In genomic region chr17:64502021-64502420, GRCh38 we compare ENCODE assay signal across 13 cellular contexts. TPM values are rescaled to one million over a fixed set of nuclear protein-coding genes. Genes with fewer than 3 reads are reported as not detected.
DNase-seq lines count a peak whose midpoint lies in the region; ATAC-seq, FAIRE-seq and TF ChIP-seq lines count a peak whose summit lies in the region.
"Had no signal": no experiment of that assay in that cellular context is flagged by ENCODE, and none has a peak within 500 bp of the region (broad histone marks: within the 10 kb centered on the region; RNA-seq: fewer than 3 reads in every experiment).

No MANE protein-coding gene starts in this region.

- H3K9ac ChIP-seq in astrocyte (ENCODE audit: low read length), result peak overlapping the region; percentile 100

- H3K4me1 ChIP-seq in GM23338 (ENCODE audit: insufficient read depth) (peaks cover 4% of the 10 kb centered on the region; the same call in 1 of the 2 replicates), astrocyte (ENCODE audit: insufficient read depth, low read length) (peaks cover 41% of the 10 kb centered on the region)

- peak overlapping the region in 5 of 7 donors; percentile 3 to 70 (median 38) for H3K27ac Mint-ChIP-seq in CD14-positive monocyte
- peak overlapping the region; percentile 16; the same call in 1 of the 2 replicates for H3K27ac Mint-ChIP-seq in GM23338
- peak overlapping the region; percentile 55 for H3K27ac Mint-ChIP-seq in astrocyte (ENCODE audit: unreplicated experiment)
- peak overlapping the region; percentile 62 for H3K27ac Mint-ChIP-seq in mesothelial cell of epicardium

- H3K27me3 ChIP-seq in GM23338 (ENCODE audit: insufficient read depth), result no peaks in the 10 kb centered on the region
- no peaks in the 10 kb centered on the region for H3K27me3 ChIP-seq in astrocyte (ENCODE audit: insufficient read depth, low read length)

- H2AFZ ChIP-seq in GM23338, result no peak overlapping the region
- no peak overlapping the region for H2AFZ ChIP-seq in astrocyte (ENCODE audit: low read depth, low read length)

- DNase-seq in CD14-positive monocyte (ENCODE audit: low spot score) (no peak), GM23338 (ENCODE audit: low spot score) (no peak), astrocyte (ENCODE audit: low read depth) (no peak), mesothelial cell of epicardium (ENCODE audit: low spot score in 2 of 2, unreplicated experiment in 2 of 2) (no peak), NCI-H1048 (lab: John Stamatoyannopoulos, UW) (no peak), posterior cingulate gyrus (no peak), Kasumi-1 (lab: John Stamatoyannopoulos, UW) (no peak)
- DNase-seq: activated CD4-positive, CD25-positive, alpha-beta regulatory T cell; amygdala; mucosa of descending colon had no signal

- H3K9me3 ChIP-seq in astrocyte (ENCODE audit: insufficient read depth, low read depth, low read length), result no peaks in the 10 kb centered on the region
- H3K9me3 ChIP-seq: mucosa of descending colon had no signal

- H3K4me1 Mint-ChIP-seq in CD14-positive monocyte, result peaks cover 45% of the 10 kb centered on the region
- peaks cover 63% of the 10 kb centered on the region for H3K4me1 Mint-ChIP-seq in GM23338
- peaks cover 49% of the 10 kb centered on the region for H3K4me1 Mint-ChIP-seq in astrocyte (ENCODE audit: low read depth, unreplicated experiment)
- peaks cover 34% of the 10 kb centered on the region for H3K4me1 Mint-ChIP-seq in mesothelial cell of epicardium

- H3K9me2 ChIP-seq in GM23338 (ENCODE audit: insufficient read depth), result no peaks in the 10 kb centered on the region

- H3K27me3 Mint-ChIP-seq in CD14-positive monocyte (ENCODE audit: low read depth in 3 of 3), result no peaks in the 10 kb centered on the region
- H3K27me3 Mint-ChIP-seq in GM23338 (ENCODE audit: insufficient read depth, low read depth, poor library complexity), result peaks cover 32% of the 10 kb centered on the region
- H3K27me3 Mint-ChIP-seq in astrocyte (ENCODE audit: low read depth, unreplicated experiment), result no peaks in the 10 kb centered on the region
- no peaks in the 10 kb centered on the region for H3K27me3 Mint-ChIP-seq in mesothelial cell of epicardium (ENCODE audit: low read depth)

- intact Hi-C loops in CD14-positive monocyte (cut with micrococcal nuclease), result no loop called here
- intact Hi-C loops in posterior cingulate gyrus (cut with DNase I), result no loop called here

- TF ChIP-seq CTCF in CD14-positive monocyte (IDR thresholded peaks at IDR 0.05), result no peak
- TF ChIP-seq CTCF in GM23338 (conservative IDR thresholded peaks at IDR 0.05; ENCODE audit: low read depth in 2 of 2), result no peak
- TF ChIP-seq CTCF in astrocyte (IDR thresholded peaks at IDR 0.05; ENCODE audit: insufficient read depth, low read depth, low read length), result no peak
- no peak for TF ChIP-seq CTCF in mesothelial cell of epicardium (IDR thresholded peaks at IDR 0.05; ENCODE audit: unreplicated experiment)

- H4K20me1 ChIP-seq in GM23338 (replicated peaks; ENCODE audit: insufficient read depth) (peaks cover 56% of the 10 kb centered on the region), astrocyte (ENCODE audit: insufficient read depth, low read length) (peaks cover 87% of the 10 kb centered on the region)

- no peak for FAIRE-seq in astrocyte (lab: Jason Lieb, UNC)
- FAIRE-seq: small intestine had no signal

- H3K27ac ChIP-seq in GM23338 (ENCODE audit: low read depth), result peak overlapping the region; percentile 23; the same call in 1 of the 2 replicates
- H3K27ac ChIP-seq in astrocyte (ENCODE audit: low read depth, low read length), result peak overlapping the region; percentile 3

- peaks cover 70 to 71% of the 10 kb centered on the region in 2 donors for H3K36me3 Mint-ChIP-seq in CD14-positive monocyte
- H3K36me3 Mint-ChIP-seq in GM23338 (ENCODE audit: low read depth), result peaks cover 87% of the 10 kb centered on the region
- H3K36me3 Mint-ChIP-seq in astrocyte (ENCODE audit: low read depth, unreplicated experiment), result peaks cover 22% of the 10 kb centered on the region
- H3K36me3 Mint-ChIP-seq in mesothelial cell of epicardium, result peaks cover 47% of the 10 kb centered on the region

- ATAC-seq in GM23338, result no peak
- no peak for ATAC-seq in GM21528 (IDR thresholded peaks at IDR 0.05; ENCODE audit: low FRiP score, unreplicated experiment)
- ATAC-seq: mucosa of descending colon had no signal

- H3K9me3 Mint-ChIP-seq in CD14-positive monocyte, result peaks cover 0 to 5% (median 2%) of the 10 kb centered on the region in 7 donors
- peaks cover 6% of the 10 kb centered on the region; the same call in 2 of the 3 replicates for H3K9me3 Mint-ChIP-seq in GM23338
- H3K9me3 Mint-ChIP-seq in astrocyte (ENCODE audit: unreplicated experiment), result no peaks in the 10 kb centered on the region
- no peaks in the 10 kb centered on the region for H3K9me3 Mint-ChIP-seq in mesothelial cell of epicardium

- H3F3A ChIP-seq in GM23338 (replicated peaks; ENCODE audit: low read depth), result peaks cover 68% of the 10 kb centered on the region

- H3K4me3 ChIP-seq in GM23338, result no peak overlapping the region
- H3K4me3 ChIP-seq in astrocyte (ENCODE audit: insufficient read depth, low read depth, low read length), result no peak overlapping the region
- H3K4me3 ChIP-seq: mucosa of descending colon had no signal

- H3K79me2 ChIP-seq in GM23338 (replicated peaks; ENCODE audit: insufficient read depth) (peaks cover 70% of the 10 kb centered on the region), astrocyte (ENCODE audit: insufficient read depth, low read length) (peaks cover 76% of the 10 kb centered on the region)

- H3K4me2 ChIP-seq in GM23338, result no peak overlapping the region
- H3K4me2 ChIP-seq in astrocyte (ENCODE audit: low read length), result peak overlapping the region; percentile 90

- H3K4me3 Mint-ChIP-seq in CD14-positive monocyte (no peak overlapping the region), GM23338 (peak overlapping the region; percentile 36; the same call in 1 of the 3 replicates), astrocyte (ENCODE audit: unreplicated experiment) (no peak overlapping the region), mesothelial cell of epicardium (no peak overlapping the region)

- H3K36me3 ChIP-seq in GM23338 (ENCODE audit: insufficient read depth) (peaks cover 64% of the 10 kb centered on the region), astrocyte (ENCODE audit: insufficient read depth, low read length) (peaks cover 71% of the 10 kb centered on the region)

RNA-seq across cellular contexts. Expression of gene DDX5, which starts 4.1 kb away (rescaled TPM):
- polyA plus RNA-seq in CD14-positive monocyte (100 to 1,000 TPM; 642 to 777 TPM), GM23338 (2016; fragmentation: Nextera tagmentation; extraction: Ambion mirVana) (367 and 447 TPM in 2 replicates)
- total RNA-seq in GM23338 (2014; rRNA removed; shearing (Covaris generic)), result 399 and 400 TPM in 2 replicates
- total RNA-seq in astrocyte (549 and 555 TPM in 2 replicates), mesothelial cell of epicardium (886 to 925 TPM (median 921 TPM) in 3 replicates)

RNA-seq across cellular contexts. Expression of gene CEP95, which starts 4.8 kb away (rescaled TPM):
- polyA plus RNA-seq in CD14-positive monocyte, result 1 to 10 TPM; 4.6 to 5.0 TPM
- 41.1 and 81.1 TPM in 2 replicates for total RNA-seq in GM23338 (2014; rRNA removed; shearing (Covaris generic))
- polyA plus RNA-seq in GM23338 (2016; fragmentation: Nextera tagmentation; extraction: Ambion mirVana), result 38.9 and 45.4 TPM in 2 replicates
- 29.7 and 35.2 TPM in 2 replicates for total RNA-seq in astrocyte
- 128 to 135 TPM (median 132 TPM) in 3 replicates for total RNA-seq in mesothelial cell of epicardium

RNA-seq across cellular contexts. Expression of gene POLG2, which starts 5.2 kb away (rescaled TPM):
- 1 to 10 TPM in 1 of 2 donors, under 1 TPM in 1; 0.85 to 1.7 TPM for polyA plus RNA-seq in CD14-positive monocyte
- total RNA-seq in GM23338 (2014; rRNA removed; shearing (Covaris generic)), result 19.8 and 20.2 TPM in 2 replicates
- 27.7 and 28.0 TPM in 2 replicates for polyA plus RNA-seq in GM23338 (2016; fragmentation: Nextera tagmentation; extraction: Ambion mirVana)
- total RNA-seq in astrocyte, result 13.7 and 16.2 TPM in 2 replicates
- total RNA-seq in mesothelial cell of epicardium, result 30.9 to 32.2 TPM (median 31.7 TPM) in 3 replicates

RNA-seq across cellular contexts. Expression of gene MILR1, which starts 53.1 kb away (rescaled TPM):
- polyA plus RNA-seq in CD14-positive monocyte, result 10 to 100 TPM; 72.0 to 95.2 TPM
- not detected in 2 replicates for total RNA-seq in GM23338 (2014; rRNA removed; shearing (Covaris generic))
- 0.39 TPM in 1 of 2 replicates, not detected in the other for polyA plus RNA-seq in GM23338 (2016; fragmentation: Nextera tagmentation; extraction: Ambion mirVana)
- 0.91 and 1.9 TPM in 2 replicates for total RNA-seq in astrocyte
- 0.40 to 0.54 TPM in 2 of 3 replicates, not detected in the other for total RNA-seq in mesothelial cell of epicardium
- total RNA-seq: epithelial cell of proximal tubule had no signal
